ENCODE assay signal across 8 cellular contexts in the genomic region with DNA sequence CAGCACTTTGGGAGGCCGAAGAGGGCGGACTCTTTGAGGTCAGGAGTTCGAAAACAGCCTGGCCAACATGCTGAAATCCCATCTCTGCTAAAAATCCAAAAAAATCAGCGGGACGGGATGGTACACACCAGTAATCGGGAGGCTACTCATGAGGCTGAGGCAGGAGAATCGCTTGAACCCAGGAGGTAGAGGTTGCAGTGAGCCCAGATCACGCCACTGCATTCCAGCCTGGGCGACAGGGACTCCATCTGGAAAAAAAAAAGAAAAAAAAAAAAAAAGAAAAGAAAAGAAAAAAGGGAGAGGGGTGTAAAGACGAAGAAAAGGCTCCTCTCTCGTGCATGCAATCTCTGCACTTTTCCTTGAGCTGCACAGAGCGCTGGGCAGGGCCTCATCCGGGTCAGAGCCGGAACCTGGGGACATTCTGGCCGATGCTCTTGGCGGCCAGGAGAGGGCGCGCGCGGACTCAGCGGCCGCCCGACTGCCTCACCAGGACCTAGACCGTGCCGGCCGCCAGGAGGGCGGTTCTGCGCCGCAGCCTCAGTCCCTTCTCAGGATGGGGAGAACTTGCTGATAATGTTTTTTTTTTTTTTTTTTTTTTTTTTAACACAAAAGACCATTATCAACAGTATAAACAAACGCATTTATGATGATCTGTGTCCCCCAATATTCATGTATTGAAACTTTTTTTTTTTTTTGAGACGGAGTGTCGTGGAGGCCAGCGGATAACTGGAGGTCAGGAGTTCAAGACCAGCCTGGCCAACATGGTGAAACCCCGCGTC. TPM values are rescaled to one million over a fixed set of nuclear protein-coding genes. Genes with fewer than 3 reads are reported as not detected.
A peak's percentile ranks its signal among the peaks of the same experiment; 100 is the strongest.
DNase-seq lines count a peak whose midpoint lies in the region; FAIRE-seq and TF ChIP-seq lines count a peak whose summit lies in the region.

No MANE protein-coding gene starts in this region.

- H3K4me3 ChIP-seq in Karpas-422 (ENCODE audit: low read length), result no peak overlapping the region
- H3K4me3 ChIP-seq in fibroblast of villous mesenchyme (ENCODE audit: low read depth, low read length), result no peak overlapping the region
- no peak overlapping the region for H3K4me3 ChIP-seq in tibial artery

- H4K20me1 ChIP-seq in Karpas-422 (ENCODE audit: insufficient read depth, low read depth, low read length), result no peaks in the 10 kb centered on the region

- H2AFZ ChIP-seq in Karpas-422 (ENCODE audit: low read length), result no peak overlapping the region

- no peak overlapping the region for H3K4me3 Mint-ChIP-seq in activated T-helper 1 cell treated with anti-CD3 and anti-CD28 coated beads, Interleukin-12 subunit alpha, Interleukin-12 subunit beta, Interleukin-2, Interleukin-4 antibody, amounts not matched to agents 30 ng/mL and 10 ng/mL and 1 ng/mL, durations not matched to agents 14 hours and 24 hours and 36 hours

- no peaks in the 10 kb centered on the region for H3K36me3 ChIP-seq in Karpas-422 (ENCODE audit: insufficient read depth, low read length)
- no peaks in the 10 kb centered on the region for H3K36me3 ChIP-seq in tibial artery

- DNase-seq in AG20443 (ENCODE audit: low spot score), result peak; percentile 88
- DNase-seq in GM19239 (ENCODE audit: insufficient read length, low spot score), result peak; percentile 62
- DNase-seq in Karpas-422, result peak; percentile 91
- DNase-seq in RPMI8226, result peak; percentile 92
- peak; percentile 60 for DNase-seq in activated T-helper 1 cell treated with anti-CD3 and anti-CD28 coated beads, Interleukin-12 subunit alpha, Interleukin-12 subunit beta, Interleukin-2, Interleukin-4 antibody, amounts not matched to agents 30 ng/mL and 10 ng/mL and 1 ng/mL, durations not matched to agents 14 hours and 24 hours and 36 hours (ENCODE audit: low spot score)
- DNase-seq in fibroblast of villous mesenchyme (ENCODE audit: low read depth), result peak; percentile 78
- peak in 50 of 56 donors; percentile 0 to 76 (median 36) for DNase-seq in nucleus accumbens (lab: John Stamatoyannopoulos, UW)
- peak; percentile 70 to 84 for DNase-seq in tibial artery

- intact Hi-C loops in activated T-helper 1 cell treated with anti-CD3 and anti-CD28 coated beads, Interleukin-12 subunit alpha, Interleukin-12 subunit beta, Interleukin-2, Interleukin-4 antibody, amounts not matched to agents 30 ng/mL and 10 ng/mL and 1 ng/mL, durations not matched to agents 14 hours and 24 hours and 36 hours (cut with micrococcal nuclease), result loop anchor here (1.0 to 2.0 kb wide), 2 partner anchors 45 to 52 kb away; no protein-coding TSS in a partner anchor
- intact Hi-C loops in tibial artery (cut with DNase I; ENCODE audit: low total_unique reads), result loop anchor here (2.0 kb wide), 1 partner anchor 44 kb away; no protein-coding TSS in a partner anchor

- H3K9me2 ChIP-seq in Karpas-422 (replicated peaks; ENCODE audit: insufficient read depth, low read length), result no peaks in the 10 kb centered on the region

- FAIRE-seq in GM19239 (lab: Jason Lieb, UNC), result peak; percentile 96

- no peaks in the 10 kb centered on the region for H3K79me2 ChIP-seq in Karpas-422 (ENCODE audit: low read length)

- H3K4me1 ChIP-seq in Karpas-422 (ENCODE audit: low read length) (no peaks in the 10 kb centered on the region), tibial artery (peaks cover 0 to 7% (median 2%) of the 10 kb centered on the region in 4 donors)

- no peak overlapping the region for H3K9ac ChIP-seq in Karpas-422 (ENCODE audit: low read length)

- H3K27ac ChIP-seq in Karpas-422 (ENCODE audit: low read length) (no peak overlapping the region), tibial artery (no peak overlapping the region)

- no peaks in the 10 kb centered on the region for H3K27me3 ChIP-seq in Karpas-422 (ENCODE audit: low read length)
- H3K27me3 ChIP-seq in tibial artery, result no peaks in the 10 kb centered on the region

- no peaks in the 10 kb centered on the region for H3K4me1 Mint-ChIP-seq in activated T-helper 1 cell treated with anti-CD3 and anti-CD28 coated beads, Interleukin-12 subunit alpha, Interleukin-12 subunit beta, Interleukin-2, Interleukin-4 antibody, amounts not matched to agents 30 ng/mL and 10 ng/mL and 1 ng/mL, durations not matched to agents 14 hours and 24 hours and 36 hours (ENCODE audit: low read depth)

- TF ChIP-seq CTCF in fibroblast of villous mesenchyme (IDR thresholded peaks at IDR 0.05; ENCODE audit: insufficient read depth, low read depth, low read length), result peak; percentile 93
- peak; percentile 93 to 97 for TF ChIP-seq CTCF in tibial artery (IDR thresholded peaks at IDR 0.05)

- peak overlapping the region; percentile 35 for H3K4me2 ChIP-seq in Karpas-422 (ENCODE audit: low read depth, low read length, poor library complexity, severe bottlenecking)

- peaks cover 9% of the 10 kb centered on the region for H3K27me3 Mint-ChIP-seq in activated T-helper 1 cell treated with anti-CD3 and anti-CD28 coated beads, Interleukin-12 subunit alpha, Interleukin-12 subunit beta, Interleukin-2, Interleukin-4 antibody, amounts not matched to agents 30 ng/mL and 10 ng/mL and 1 ng/mL, durations not matched to agents 14 hours and 24 hours and 36 hours (ENCODE audit: insufficient read depth)

- H3K9me3 ChIP-seq in Karpas-422 (ENCODE audit: low read length) (no peaks in the 10 kb centered on the region; the same call in 1 of the 2 replicates), tibial artery (no peaks in the 10 kb centered on the region)

- H3K36me3 Mint-ChIP-seq in activated T-helper 1 cell treated with anti-CD3 and anti-CD28 coated beads, Interleukin-12 subunit alpha, Interleukin-12 subunit beta, Interleukin-2, Interleukin-4 antibody, amounts not matched to agents 30 ng/mL and 10 ng/mL and 1 ng/mL, durations not matched to agents 14 hours and 24 hours and 36 hours (ENCODE audit: low read depth), result no peaks in the 10 kb centered on the region

- H3K27ac Mint-ChIP-seq in activated T-helper 1 cell treated with anti-CD3 and anti-CD28 coated beads, Interleukin-12 subunit alpha, Interleukin-12 subunit beta, Interleukin-2, Interleukin-4 antibody, amounts not matched to agents 30 ng/mL and 10 ng/mL and 1 ng/mL, durations not matched to agents 14 hours and 24 hours and 36 hours, result no peak overlapping the region

- H3K9me3 Mint-ChIP-seq in activated T-helper 1 cell treated with anti-CD3 and anti-CD28 coated beads, Interleukin-12 subunit alpha, Interleukin-12 subunit beta, Interleukin-2, Interleukin-4 antibody, amounts not matched to agents 30 ng/mL and 10 ng/mL and 1 ng/mL, durations not matched to agents 14 hours and 24 hours and 36 hours, result no peaks in the 10 kb centered on the region

RNA-seq across cellular contexts. Expression of a gene that starts 8.2 kb away (rescaled TPM):
- 63.5 and 85.1 TPM in 2 replicates for total RNA-seq in Karpas-422 (2014; rRNA removed; shearing (Covaris generic); ENCODE audit: low replicate concordance)
- total RNA-seq in activated T-helper 1 cell treated with anti-CD3 and anti-CD28 coated beads, Interleukin-12 subunit alpha, Interleukin-12 subunit beta, Interleukin-2, Interleukin-4 antibody, amounts not matched to agents 30 ng/mL and 10 ng/mL and 1 ng/mL, durations not matched to agents 14 hours and 24 hours and 36 hours, result 22.9 and 25.4 TPM in 2 replicates
- 47.1 and 62.5 TPM in 2 replicates for total RNA-seq in fibroblast of villous mesenchyme

RNA-seq across cellular contexts. Expression of a gene that starts 16.8 kb away (rescaled TPM):
- not detected in 2 replicates for total RNA-seq in Karpas-422 (2014; rRNA removed; shearing (Covaris generic); ENCODE audit: low replicate concordance)
- not detected in 2 replicates for total RNA-seq in activated T-helper 1 cell treated with anti-CD3 and anti-CD28 coated beads, Interleukin-12 subunit alpha, Interleukin-12 subunit beta, Interleukin-2, Interleukin-4 antibody, amounts not matched to agents 30 ng/mL and 10 ng/mL and 1 ng/mL, durations not matched to agents 14 hours and 24 hours and 36 hours
- total RNA-seq in fibroblast of villous mesenchyme, result not detected in 2 replicates

RNA-seq across cellular contexts. Expression of a gene that starts 37.0 kb away (rescaled TPM):
- 11.0 and 22.7 TPM in 2 replicates for total RNA-seq in Karpas-422 (2014; rRNA removed; shearing (Covaris generic); ENCODE audit: low replicate concordance)
- total RNA-seq in activated T-helper 1 cell treated with anti-CD3 and anti-CD28 coated beads, Interleukin-12 subunit alpha, Interleukin-12 subunit beta, Interleukin-2, Interleukin-4 antibody, amounts not matched to agents 30 ng/mL and 10 ng/mL and 1 ng/mL, durations not matched to agents 14 hours and 24 hours and 36 hours, result 61.1 and 65.7 TPM in 2 replicates
- 25.9 and 28.3 TPM in 2 replicates for total RNA-seq in fibroblast of villous mesenchyme

RNA-seq across cellular contexts. Expression of a gene that starts 44.7 kb away (rescaled TPM):
- not detected in 2 replicates for total RNA-seq in Karpas-422 (2014; rRNA removed; shearing (Covaris generic); ENCODE audit: low replicate concordance)
- total RNA-seq in activated T-helper 1 cell treated with anti-CD3 and anti-CD28 coated beads, Interleukin-12 subunit alpha, Interleukin-12 subunit beta, Interleukin-2, Interleukin-4 antibody, amounts not matched to agents 30 ng/mL and 10 ng/mL and 1 ng/mL, durations not matched to agents 14 hours and 24 hours and 36 hours, result 11.7 and 12.9 TPM in 2 replicates
- total RNA-seq in fibroblast of villous mesenchyme, result 0.64 and 0.86 TPM in 2 replicates

RNA-seq across cellular contexts. Expression of a gene that starts 57.7 kb away (rescaled TPM):
- total RNA-seq in Karpas-422 (2014; rRNA removed; shearing (Covaris generic); ENCODE audit: low replicate concordance), result not detected in 2 replicates
- 9.2 and 10.1 TPM in 2 replicates for total RNA-seq in activated T-helper 1 cell treated with anti-CD3 and anti-CD28 coated beads, Interleukin-12 subunit alpha, Interleukin-12 subunit beta, Interleukin-2, Interleukin-4 antibody, amounts not matched to agents 30 ng/mL and 10 ng/mL and 1 ng/mL, durations not matched to agents 14 hours and 24 hours and 36 hours
- total RNA-seq in fibroblast of villous mesenchyme, result 0.32 and 0.43 TPM in 2 replicates

Comparison
In these comparisons a context has a peak if more than half of its experiments do, and no peak if none do; other contexts are left out.
1. DNase-seq: peak in every context shown above with its lines; median percentile 92 in RPMI8226; 91 in Karpas-422; 88 in AG20443; 78 in fibroblast of villous mesenchyme; 77 in tibial artery; 62 in GM19239; 60 in activated T-helper 1 cell treated with anti-CD3 and anti-CD28 coated beads, Interleukin-12 subunit alpha, Interleukin-12 subunit beta, Interleukin-2, Interleukin-4 antibody, amounts not matched to agents 30 ng/mL and 10 ng/mL and 1 ng/mL, durations not matched to agents 14 hours and 24 hours and 36 hours; 36 in nucleus accumbens.